In the genomic region with DNA sequence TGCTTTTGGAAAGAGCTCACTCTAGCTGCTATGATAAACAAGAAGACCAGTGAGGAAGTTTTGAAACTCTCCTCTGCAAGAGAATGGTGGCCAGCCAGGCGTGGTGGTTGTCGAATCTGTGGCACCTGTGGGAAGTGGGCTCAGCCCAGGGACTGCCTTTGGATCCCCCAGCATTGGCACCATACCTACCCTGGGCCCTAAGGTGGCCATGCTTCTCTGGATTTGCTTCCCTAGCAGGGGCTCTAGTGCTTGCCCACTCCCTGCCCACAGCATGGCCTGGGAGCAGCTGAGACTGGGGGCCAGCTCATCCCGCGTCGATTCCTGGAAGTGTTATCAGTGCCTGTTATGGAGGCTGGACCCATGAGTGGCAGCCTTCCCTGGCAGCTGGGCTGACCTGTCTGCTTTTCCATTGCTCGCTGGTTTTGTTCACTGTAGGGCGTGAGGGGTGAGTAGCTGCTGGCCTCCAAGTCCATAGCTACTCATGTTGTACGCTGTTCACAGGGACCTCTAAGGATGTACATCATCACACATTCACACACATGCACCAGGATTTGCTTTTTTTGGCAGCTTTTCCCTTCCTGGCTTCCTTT, we compare ENCODE assay signal across 4 cellular contexts.
A peak's percentile ranks its signal among the peaks of the same experiment; 100 is the strongest.
TF ChIP-seq lines count a peak whose summit lies in the region.

No MANE protein-coding gene starts in this region.

TF ChIP-seq in SK-N-SH, 30 proteins besides CTCF, POLR2A, EP300 and RAD21:
- no peak for TF ChIP-seq JUND (IDR thresholded peaks at IDR 0.05)
- TF ChIP-seq TEAD4 (IDR thresholded peaks at IDR 0.05; ENCODE audit: borderline replicate concordance, insufficient read depth), result no peak
- TF ChIP-seq TCF12 (IDR thresholded peaks at IDR 0.05), result no peak
- no peak for TF ChIP-seq YY1 (IDR thresholded peaks at IDR 0.05; ENCODE audit: low read depth)
TF ChIP-seq in SK-N-SH: peak in this region for 0.

TF ChIP-seq in SK-N-SH treated with all-trans-retinoic acid at 6 μM for 48 hours, 23 proteins besides CTCF, POLR2A, EP300 and RAD21 (continues in another document):
- TF ChIP-seq ZNF565 (CRISPR knock-in tag; conservative IDR thresholded peaks at IDR 0.05; ENCODE audit: low read depth) (no peak), ZFP30 (CRISPR knock-in tag; IDR thresholded peaks at IDR 0.05) (no peak), ARNTL (CRISPR knock-in tag; IDR thresholded peaks at IDR 0.05; ENCODE audit: borderline replicate concordance, low read depth) (no peak), ZNF70 (CRISPR knock-in tag; IDR thresholded peaks at IDR 0.05) (no peak), ZNF8 (CRISPR knock-in tag; IDR thresholded peaks at IDR 0.05) (no peak), TOX (CRISPR knock-in tag; IDR thresholded peaks at IDR 0.05; ENCODE audit: borderline replicate concordance) (no peak), ZFP3 (CRISPR knock-in tag; IDR thresholded peaks at IDR 0.05) (no peak)
- TF ChIP-seq, protein P1, sequence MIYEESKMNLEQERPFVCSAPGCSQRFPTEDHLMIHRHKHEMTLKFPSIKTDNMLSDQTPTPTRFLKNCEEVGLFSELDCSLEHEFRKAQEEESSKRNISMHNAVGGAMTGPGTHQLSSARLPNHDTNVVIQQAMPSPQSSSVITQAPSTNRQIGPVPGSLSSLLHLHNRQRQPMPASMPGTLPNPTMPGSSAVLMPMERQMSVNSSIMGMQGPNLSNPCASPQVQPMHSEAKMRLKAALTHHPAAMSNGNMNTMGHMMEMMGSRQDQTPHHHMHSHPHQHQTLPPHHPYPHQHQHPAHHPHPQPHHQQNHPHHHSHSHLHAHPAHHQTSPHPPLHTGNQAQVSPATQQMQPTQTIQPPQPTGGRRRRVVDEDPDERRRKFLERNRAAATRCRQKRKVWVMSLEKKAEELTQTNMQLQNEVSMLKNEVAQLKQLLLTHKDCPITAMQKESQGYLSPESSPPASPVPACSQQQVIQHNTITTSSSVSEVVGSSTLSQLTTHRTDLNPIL (CRISPR knock-in tag; IDR thresholded peaks at IDR 0.05; ENCODE audit: low read depth), result no peak
- TF ChIP-seq, protein P2, sequence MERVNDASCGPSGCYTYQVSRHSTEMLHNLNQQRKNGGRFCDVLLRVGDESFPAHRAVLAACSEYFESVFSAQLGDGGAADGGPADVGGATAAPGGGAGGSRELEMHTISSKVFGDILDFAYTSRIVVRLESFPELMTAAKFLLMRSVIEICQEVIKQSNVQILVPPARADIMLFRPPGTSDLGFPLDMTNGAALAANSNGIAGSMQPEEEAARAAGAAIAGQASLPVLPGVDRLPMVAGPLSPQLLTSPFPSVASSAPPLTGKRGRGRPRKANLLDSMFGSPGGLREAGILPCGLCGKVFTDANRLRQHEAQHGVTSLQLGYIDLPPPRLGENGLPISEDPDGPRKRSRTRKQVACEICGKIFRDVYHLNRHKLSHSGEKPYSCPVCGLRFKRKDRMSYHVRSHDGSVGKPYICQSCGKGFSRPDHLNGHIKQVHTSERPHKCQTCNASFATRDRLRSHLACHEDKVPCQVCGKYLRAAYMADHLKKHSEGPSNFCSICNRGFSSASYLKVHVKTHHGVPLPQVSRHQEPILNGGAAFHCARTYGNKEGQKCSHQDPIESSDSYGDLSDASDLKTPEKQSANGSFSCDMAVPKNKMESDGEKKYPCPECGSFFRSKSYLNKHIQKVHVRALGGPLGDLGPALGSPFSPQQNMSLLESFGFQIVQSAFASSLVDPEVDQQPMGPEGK (CRISPR knock-in tag; IDR thresholded peaks at IDR 0.05; ENCODE audit: borderline replicate concordance), result no peak
- TF ChIP-seq, protein P3, sequence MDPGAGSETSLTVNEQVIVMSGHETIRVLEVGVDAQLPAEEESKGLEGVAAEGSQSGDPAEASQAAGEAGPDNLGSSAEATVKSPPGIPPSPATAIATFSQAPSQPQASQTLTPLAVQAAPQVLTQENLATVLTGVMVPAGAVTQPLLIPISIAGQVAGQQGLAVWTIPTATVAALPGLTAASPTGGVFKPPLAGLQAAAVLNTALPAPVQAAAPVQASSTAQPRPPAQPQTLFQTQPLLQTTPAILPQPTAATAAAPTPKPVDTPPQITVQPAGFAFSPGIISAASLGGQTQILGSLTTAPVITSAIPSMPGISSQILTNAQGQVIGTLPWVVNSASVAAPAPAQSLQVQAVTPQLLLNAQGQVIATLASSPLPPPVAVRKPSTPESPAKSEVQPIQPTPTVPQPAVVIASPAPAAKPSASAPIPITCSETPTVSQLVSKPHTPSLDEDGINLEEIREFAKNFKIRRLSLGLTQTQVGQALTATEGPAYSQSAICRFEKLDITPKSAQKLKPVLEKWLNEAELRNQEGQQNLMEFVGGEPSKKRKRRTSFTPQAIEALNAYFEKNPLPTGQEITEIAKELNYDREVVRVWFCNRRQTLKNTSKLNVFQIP (CRISPR knock-in tag; IDR thresholded peaks at IDR 0.05; ENCODE audit: borderline replicate concordance, low read depth), result no peak

TF ChIP-seq in endothelial cell of umbilical vein, 7 proteins besides CTCF, POLR2A, EP300 and RAD21:
- peak; percentile 33 for TF ChIP-seq FOS (IDR thresholded peaks at IDR 0.05; ENCODE audit: borderline replicate concordance, insufficient read depth, low read length)
- TF ChIP-seq GATA2 (IDR thresholded peaks at IDR 0.05; ENCODE audit: insufficient read depth, insufficient read length, low read depth, low read length), result no peak
- no peak for TF ChIP-seq MYC (IDR thresholded peaks at IDR 0.05; ENCODE audit: low read depth, low read length)
- TF ChIP-seq, protein P4, sequence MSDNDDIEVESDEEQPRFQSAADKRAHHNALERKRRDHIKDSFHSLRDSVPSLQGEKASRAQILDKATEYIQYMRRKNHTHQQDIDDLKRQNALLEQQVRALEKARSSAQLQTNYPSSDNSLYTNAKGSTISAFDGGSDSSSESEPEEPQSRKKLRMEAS (IDR thresholded peaks at IDR 0.05; ENCODE audit: insufficient read depth, insufficient read length), result peak; percentile 32
- peak; percentile 28 for TF ChIP-seq JUN (IDR thresholded peaks at IDR 0.05; ENCODE audit: borderline replicate concordance, insufficient read depth, insufficient read length, low read depth)
- TF ChIP-seq POLR2AphosphoS5 (IDR thresholded peaks at IDR 0.05; ENCODE audit: insufficient read depth, low read depth, low read length), result peak; percentile 59
- no peak for TF ChIP-seq EZH2 (IDR thresholded peaks at IDR 0.05; ENCODE audit: borderline replicate concordance, low read depth, low read length, severe bottlenecking)

TF ChIP-seq in HEK293T, 16 proteins besides CTCF, POLR2A, EP300 and RAD21:
- TF ChIP-seq HDGF (IDR thresholded peaks at IDR 0.05; ENCODE audit: borderline replicate concordance), result no peak
- TF ChIP-seq FOXA1 (IDR thresholded peaks at IDR 0.05), result no peak
- no peak for TF ChIP-seq FOXK2 (IDR thresholded peaks at IDR 0.05)
